12 cellular contexts compared by ENCODE assay signal in the genomic region with DNA sequence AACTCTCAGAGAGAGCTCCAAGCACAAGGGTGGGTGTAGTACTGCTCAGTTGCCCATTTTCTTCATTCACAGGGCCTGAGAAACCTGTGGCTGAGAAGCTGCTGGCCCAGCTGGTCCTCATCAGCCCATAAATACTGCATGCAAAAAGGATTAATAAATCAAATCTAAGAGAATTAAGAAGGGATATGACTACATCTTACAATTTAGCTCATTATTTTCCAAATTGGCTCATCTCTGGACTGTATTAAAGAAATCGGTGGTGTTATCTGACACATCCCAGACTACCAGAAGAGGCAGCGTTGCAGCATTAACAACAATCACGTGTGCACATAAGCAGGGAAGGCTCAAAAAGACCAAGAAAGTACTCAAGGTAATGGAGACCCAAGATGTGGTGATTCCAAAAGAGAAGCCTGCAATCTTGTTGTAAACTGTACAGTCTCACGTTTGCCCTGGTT.
DNase-seq lines count a peak whose midpoint lies in the region; ATAC-seq and TF ChIP-seq lines count a peak whose summit lies in the region.
"Had no signal": no experiment of that assay in that cellular context is flagged by ENCODE, and none has a peak within 500 bp of the region (broad histone marks: within the 10 kb centered on the region; RNA-seq: fewer than 3 reads in every experiment).

No MANE protein-coding gene starts in this region.

- H3K9me3 Mint-ChIP-seq in endodermal cell = no peaks in the 10 kb centered on the region
- H3K9me3 Mint-ChIP-seq: activated T-cell treated with anti-CD3 and anti-CD28 coated beads, Interleukin-2, amount 50 U/mL, for 72 hours had no signal

- H3K27me3 ChIP-seq in OCI-LY1 (ENCODE audit: insufficient read depth, low read length) (no peaks in the 10 kb centered on the region), endodermal cell (ENCODE audit: control insufficient read depth, insufficient read depth, low read length, poor library complexity, severe bottlenecking) (no peaks in the 10 kb centered on the region)

- H3K36me3 ChIP-seq in OCI-LY1 (ENCODE audit: insufficient read depth, low read length) (no peaks in the 10 kb centered on the region), endodermal cell (ENCODE audit: control insufficient read depth, insufficient read depth, low read length) (no peaks in the 10 kb centered on the region)

- no peak for ATAC-seq in GM19351 (IDR thresholded peaks at IDR 0.05; ENCODE audit: unreplicated experiment)
- ATAC-seq: activated T-cell treated with anti-CD3 and anti-CD28 coated beads, Interleukin-2, amount 50 U/mL, for 72 hours had no signal

- no peak overlapping the region for H2AFZ ChIP-seq in OCI-LY1 (ENCODE audit: low read length)

- TF ChIP-seq CTCF in OCI-LY1 (IDR thresholded peaks at IDR 0.05; ENCODE audit: low read length) (peak; percentile 39), endodermal cell (conservative IDR thresholded peaks at IDR 0.05) (peak; percentile 53), retinal pigment epithelial cell (conservative IDR thresholded peaks at IDR 0.05; ENCODE audit: low read depth, low read length) (peak; percentile 14)

- H3K27ac Mint-ChIP-seq in endodermal cell = no peak overlapping the region
- H3K27ac Mint-ChIP-seq: activated T-cell treated with anti-CD3 and anti-CD28 coated beads, Interleukin-2, amount 50 U/mL, for 72 hours; CD14-positive monocyte had no signal

- WGBS in endodermal cell (ENCODE audit: insufficient coverage in 1 of 2, insufficient read length in 1 of 2), 2 experiments = 94 to 96% methylated on average over 4 of the region's 4 CpGs

- peaks cover 34% of the 10 kb centered on the region for H3K4me1 Mint-ChIP-seq in endodermal cell
- H3K4me1 Mint-ChIP-seq: CD14-positive monocyte had no signal

- H3K27ac ChIP-seq in OCI-LY1 (ENCODE audit: low read depth, low read length, poor library complexity, severe bottlenecking) = no peak overlapping the region
- no peak overlapping the region for H3K27ac ChIP-seq in endodermal cell (ENCODE audit: low read depth, low read length)

- H4K20me1 ChIP-seq in OCI-LY1 (ENCODE audit: insufficient read depth, low read length) = no peaks in the 10 kb centered on the region

- H3K4me1 ChIP-seq in OCI-LY1 (ENCODE audit: insufficient read depth, low read length, severe bottlenecking) (peaks cover 13% of the 10 kb centered on the region), endodermal cell (ENCODE audit: control insufficient read depth, insufficient read depth, low read length) (peaks cover 13% of the 10 kb centered on the region)

- no peaks in the 10 kb centered on the region for H3K36me3 Mint-ChIP-seq in endodermal cell (ENCODE audit: low read depth)
- H3K36me3 Mint-ChIP-seq: CD14-positive monocyte, naive B cell had no signal

- H3K4me3 Mint-ChIP-seq in endodermal cell = no peak overlapping the region
- H3K4me3 Mint-ChIP-seq: activated T-cell treated with anti-CD3 and anti-CD28 coated beads, Interleukin-2, amount 50 U/mL, for 72 hours; CD14-positive monocyte; naive B cell had no signal

- H3K9me3 ChIP-seq in OCI-LY1 (ENCODE audit: low read length) (no peaks in the 10 kb centered on the region), endodermal cell (ENCODE audit: control insufficient read depth, low read length) (no peaks in the 10 kb centered on the region)

- no peak overlapping the region for H3K9ac ChIP-seq in OCI-LY1 (ENCODE audit: low read length)
- H3K9ac ChIP-seq in endodermal cell (ENCODE audit: extremely low read depth, low read length, poor library complexity, severe bottlenecking) = no peak overlapping the region

- no peaks in the 10 kb centered on the region for H3K79me2 ChIP-seq in OCI-LY1 (ENCODE audit: insufficient read depth, low read length)

- H3K4me3 ChIP-seq in OCI-LY1 (ENCODE audit: low read depth, low read length, poor library complexity, severe bottlenecking) (no peak overlapping the region), endodermal cell (ENCODE audit: low read length) (no peak overlapping the region), retinal pigment epithelial cell (ENCODE audit: low read length) (no peak overlapping the region)
- H3K4me3 ChIP-seq: skin epidermis had no signal

- peak; percentile 25 to 32 for DNase-seq in SHP77 (lab: John Stamatoyannopoulos, UW)
- DNase-seq in SHP77 treated with DMSO at 0.1 percent for 48 hours (lab: John Stamatoyannopoulos, UW) = no peak
- no peak for DNase-seq in endodermal cell
- DNase-seq in retinal pigment epithelial cell (ENCODE audit: low read depth) = no peak
- DNase-seq in NCI-H345 (lab: John Stamatoyannopoulos, UW) = no peak
- DNase-seq in NOMO-1 treated with dmso at 0.1 percent for 144 hours (lab: John Stamatoyannopoulos, UW; ENCODE audit: unreplicated experiment) = no peak
- DNase-seq: activated T-cell treated with anti-CD3 and anti-CD28 coated beads, Interleukin-2, amount 50 U/mL, for 72 hours; naive B cell had no signal

- no peaks in the 10 kb centered on the region for H3K27me3 Mint-ChIP-seq in endodermal cell (ENCODE audit: insufficient read depth)

- H3F3A ChIP-seq in OCI-LY1 (ENCODE audit: insufficient read depth, low read length) = no peaks in the 10 kb centered on the region

- no peaks in the 10 kb centered on the region for H3K9me2 ChIP-seq in OCI-LY1 (ENCODE audit: low read depth, low read length)

- no peak overlapping the region for H3K4me2 ChIP-seq in OCI-LY1 (ENCODE audit: low read length)

Comparison
In these comparisons a context has a peak if more than half of its experiments do, and no peak if none do; other contexts are left out.
1. DNase-seq: peak in SHP77 (2 of 2); none in SHP77 treated with DMSO at 0.1 percent for 48 hours (single experiment), endodermal cell (single experiment), retinal pigment epithelial cell (single experiment), NCI-H345 (single experiment) and NOMO-1 treated with dmso at 0.1 percent for 144 hours (single experiment).
2. Peak in every context shown above with its lines, with median percentiles within 50 percentile points of each other: CTCF ChIP-seq.